ENCODE assay signal across 8 cellular contexts in the genomic region with DNA sequence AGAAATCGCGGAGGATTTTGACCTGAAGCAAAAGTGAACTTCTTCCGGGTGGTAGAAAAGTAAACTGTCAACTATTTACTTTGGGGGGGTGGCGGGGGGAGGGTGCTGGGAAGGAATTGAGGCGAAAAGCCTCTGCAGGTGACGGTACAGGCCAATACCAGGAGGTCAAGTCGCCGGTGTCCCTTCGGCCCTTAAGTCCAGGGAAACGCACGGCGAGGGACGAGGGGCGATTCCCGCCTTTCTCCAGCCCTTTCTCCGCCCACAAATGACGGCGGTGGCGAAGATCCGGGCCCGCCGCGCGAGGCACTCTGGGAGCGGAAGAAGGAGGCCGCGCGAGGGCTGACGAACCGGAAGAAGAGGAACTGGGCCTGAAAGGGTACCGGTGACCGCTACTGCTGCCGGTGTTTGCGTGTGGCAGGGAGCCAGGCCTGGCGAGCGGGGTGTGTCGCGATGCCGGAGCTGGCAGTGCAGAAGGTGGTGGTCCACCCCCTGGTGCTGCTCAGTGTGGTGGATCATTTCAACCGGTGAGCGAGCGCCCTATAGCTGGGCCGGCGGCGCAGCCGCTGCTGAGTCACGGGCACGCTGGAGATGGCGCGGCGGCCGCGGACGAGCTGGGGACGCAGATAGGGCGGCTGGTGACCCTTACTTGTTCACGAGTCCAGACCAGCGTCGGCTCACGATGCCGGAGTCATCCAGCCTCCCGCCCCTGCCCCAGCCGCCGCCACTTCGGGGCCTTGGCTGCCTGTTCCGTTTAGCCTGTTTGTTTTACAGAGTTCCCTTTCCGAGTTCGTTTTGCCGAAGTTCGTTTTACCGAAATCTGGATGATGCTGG. TPM values are rescaled to one million over a fixed set of nuclear protein-coding genes. Genes with fewer than 3 reads are reported as not detected.
A peak's percentile ranks its signal among the peaks of the same experiment; 100 is the strongest.
DNase-seq lines count a peak whose midpoint lies in the region; ATAC-seq, FAIRE-seq and TF ChIP-seq lines count a peak whose summit lies in the region.

A gene (plus strand): TSS at position 350 of the 831 bp plus-strand sequence. CDS start 101 bp downstream, at position 451.

- H3K27ac ChIP-seq in colonic mucosa: peak within 1 kb of the TSS; percentile 88

- peak within 1 kb of the TSS; percentile 89 for H3K4me3 ChIP-seq in BE2C (ENCODE audit: low read depth, low read length)
- H3K4me3 ChIP-seq in colonic mucosa: peak within 1 kb of the TSS; percentile 96

- TF ChIP-seq CTCF in BE2C (IDR thresholded peaks at IDR 0.05; ENCODE audit: low read depth, low read length) (no peak), colonic mucosa (IDR thresholded peaks at IDR 0.05) (no peak)

- intact Hi-C loops in colonic mucosa (cut with DNase I): no loop called here

- DNase-seq in BE2C (peak; percentile 92), GM19239 (ENCODE audit: insufficient read length, low spot score) (peak; percentile 77), NCI-H524 treated with DMSO at 0.1 percent for 48 hours (lab: John Stamatoyannopoulos, UW) (peak; percentile 72), colonic mucosa (peak; percentile 95), kidney tubule cell (ENCODE audit: low spot score) (peak; percentile 92)
- peak; percentile 93 for DNase-seq in activated CD4-positive, alpha-beta T cell treated with anti-CD3 and anti-CD28 coated beads for 48 hours
- peak; percentile 55 to 66 for DNase-seq in stimulated activated CD4-positive, alpha-beta T cell treated with anti-CD3 and anti-CD28 coated beads, Interleukin-1b, Interleukin-23, amount 100 ng/mL, for 1 hour (ENCODE audit: low read depth in 2 of 2)

- H3K36me3 ChIP-seq in BE2C (peaks cover 40% of the 10 kb centered on the region), colonic mucosa (peaks cover 3% of the 10 kb centered on the region)

- peak; percentile 88 for ATAC-seq in HG03442 (IDR thresholded peaks at IDR 0.05; ENCODE audit: unreplicated experiment)

- H3K9me3 ChIP-seq in BE2C (no peaks in the 10 kb centered on the region), colonic mucosa (no peaks in the 10 kb centered on the region)

- FAIRE-seq in GM19239 (lab: Jason Lieb, UNC): peak; percentile 68

- no peaks in the 10 kb centered on the region for H3K27me3 ChIP-seq in BE2C
- H3K27me3 ChIP-seq in colonic mucosa: no peaks in the 10 kb centered on the region

- peak within 1 kb of the TSS; percentile 86 to 89 for H3K9ac ChIP-seq in colonic mucosa (ENCODE audit: low read depth in 2 of 2, low read length in 2 of 2)

- H3K4me1 ChIP-seq in BE2C: no peaks in the 10 kb centered on the region
- H3K4me1 ChIP-seq in colonic mucosa: peaks cover 12% of the 10 kb centered on the region

RNA-seq across cellular contexts. Expression of the gene that starts here (rescaled TPM):
- 256 TPM for polyA plus RNA-seq in BE2C (2012; ENCODE audit: insufficient read depth, insufficient read length, low read depth)
- 10 to 100 TPM; 80.9 to 96.8 TPM for total RNA-seq in colonic mucosa

Comparison
In these comparisons a context has a peak if more than half of its experiments do, and no peak if none do; other contexts are left out.
1. Peak in every context shown above with its lines: DNase-seq, ATAC-seq, H3K4me3 ChIP-seq and H3K27ac ChIP-seq.